In the genomic region with DNA sequence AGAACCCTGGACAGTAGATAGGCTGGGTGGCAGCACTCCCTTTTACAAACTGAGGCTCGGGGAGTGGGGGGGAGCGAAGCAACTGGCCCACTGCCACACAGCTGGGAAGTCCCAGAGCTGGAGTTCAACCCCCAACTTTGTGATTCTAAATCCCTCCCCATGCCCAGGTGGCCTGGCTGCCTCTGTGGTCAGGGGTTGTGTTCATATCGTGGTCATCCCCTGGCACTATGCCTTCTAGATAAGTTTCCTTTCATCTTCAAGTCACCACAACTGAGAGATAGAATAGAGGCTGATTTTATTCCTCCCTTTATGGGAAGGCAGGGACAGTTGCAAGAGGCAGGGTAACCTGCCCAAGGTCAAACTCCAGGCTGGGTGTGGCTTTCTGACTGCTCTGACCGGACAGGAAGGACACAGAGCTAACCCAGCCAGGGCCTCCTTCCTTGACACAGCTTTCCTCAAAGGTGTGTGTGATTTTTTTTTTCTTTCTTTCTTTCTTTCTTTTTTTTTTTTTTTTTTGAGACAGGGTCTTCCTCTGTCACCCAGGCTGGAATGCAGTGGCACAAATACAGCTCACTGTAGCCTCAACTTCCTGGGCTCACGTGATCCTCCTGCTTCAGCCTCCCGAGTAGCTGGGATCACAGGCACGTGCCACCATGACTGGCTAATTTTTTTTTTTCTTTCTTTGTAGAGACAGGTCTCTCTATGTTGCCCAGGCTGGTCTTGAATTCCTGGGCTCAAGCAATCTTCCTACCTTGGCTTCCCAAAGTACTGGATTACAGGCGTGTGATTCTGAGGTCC, we compare ENCODE assay signal across 1 cellular context.
TF ChIP-seq lines count a peak whose summit lies in the region.

No MANE protein-coding gene starts in this region.

TF ChIP-seq in GM12878, 131 proteins besides CTCF, POLR2A, EP300 and RAD21 (continued from another document and continues in another):
- TF ChIP-seq, protein P1, sequence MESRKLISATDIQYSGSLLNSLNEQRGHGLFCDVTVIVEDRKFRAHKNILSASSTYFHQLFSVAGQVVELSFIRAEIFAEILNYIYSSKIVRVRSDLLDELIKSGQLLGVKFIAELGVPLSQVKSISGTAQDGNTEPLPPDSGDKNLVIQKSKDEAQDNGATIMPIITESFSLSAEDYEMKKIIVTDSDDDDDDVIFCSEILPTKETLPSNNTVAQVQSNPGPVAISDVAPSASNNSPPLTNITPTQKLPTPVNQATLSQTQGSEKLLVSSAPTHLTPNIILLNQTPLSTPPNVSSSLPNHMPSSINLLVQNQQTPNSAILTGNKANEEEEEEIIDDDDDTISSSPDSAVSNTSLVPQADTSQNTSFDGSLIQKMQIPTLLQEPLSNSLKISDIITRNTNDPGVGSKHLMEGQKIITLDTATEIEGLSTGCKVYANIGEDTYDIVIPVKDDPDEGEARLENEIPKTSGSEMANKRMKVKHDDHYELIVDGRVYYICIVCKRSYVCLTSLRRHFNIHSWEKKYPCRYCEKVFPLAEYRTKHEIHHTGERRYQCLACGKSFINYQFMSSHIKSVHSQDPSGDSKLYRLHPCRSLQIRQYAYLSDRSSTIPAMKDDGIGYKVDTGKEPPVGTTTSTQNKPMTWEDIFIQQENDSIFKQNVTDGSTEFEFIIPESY (IDR thresholded peaks at IDR 0.05), result no peak
- no peak for TF ChIP-seq MYC (IDR thresholded peaks at IDR 0.05; ENCODE audit: insufficient read depth, insufficient read length, insufficient replicate concordance, low read length, severe bottlenecking)
- TF ChIP-seq RFX5 (IDR thresholded peaks at IDR 0.05; ENCODE audit: low read depth, low read length), result no peak
- no peak for TF ChIP-seq SRF (IDR thresholded peaks at IDR 0.05; ENCODE audit: low read depth in 2 of 2, low read length in 2 of 2)
- no peak for TF ChIP-seq FOXK2 (IDR thresholded peaks at IDR 0.05)
- TF ChIP-seq ZSCAN29 (IDR thresholded peaks at IDR 0.05), result no peak
- TF ChIP-seq IRF4 (IDR thresholded peaks at IDR 0.05; ENCODE audit: low read depth, low read length), result no peak
- TF ChIP-seq, protein P2, sequence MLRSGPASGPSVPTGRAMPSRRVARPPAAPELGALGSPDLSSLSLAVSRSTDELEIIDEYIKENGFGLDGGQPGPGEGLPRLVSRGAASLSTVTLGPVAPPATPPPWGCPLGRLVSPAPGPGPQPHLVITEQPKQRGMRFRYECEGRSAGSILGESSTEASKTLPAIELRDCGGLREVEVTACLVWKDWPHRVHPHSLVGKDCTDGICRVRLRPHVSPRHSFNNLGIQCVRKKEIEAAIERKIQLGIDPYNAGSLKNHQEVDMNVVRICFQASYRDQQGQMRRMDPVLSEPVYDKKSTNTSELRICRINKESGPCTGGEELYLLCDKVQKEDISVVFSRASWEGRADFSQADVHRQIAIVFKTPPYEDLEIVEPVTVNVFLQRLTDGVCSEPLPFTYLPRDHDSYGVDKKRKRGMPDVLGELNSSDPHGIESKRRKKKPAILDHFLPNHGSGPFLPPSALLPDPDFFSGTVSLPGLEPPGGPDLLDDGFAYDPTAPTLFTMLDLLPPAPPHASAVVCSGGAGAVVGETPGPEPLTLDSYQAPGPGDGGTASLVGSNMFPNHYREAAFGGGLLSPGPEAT (IDR thresholded peaks at IDR 0.05; ENCODE audit: low read depth), result peak; percentile 43; the same call in 1 of the 2 replicates
- TF ChIP-seq CREB1 (IDR thresholded peaks at IDR 0.05; ENCODE audit: low read depth), result no peak
- no peak for TF ChIP-seq NR2C1 (IDR thresholded peaks at IDR 0.05)
- TF ChIP-seq HDAC6 (IDR thresholded peaks at IDR 0.05; ENCODE audit: unreplicated experiment), result no peak
- TF ChIP-seq TAF1 (IDR thresholded peaks at IDR 0.05; ENCODE audit: borderline replicate concordance, low read depth, low read length), result no peak
- TF ChIP-seq ATF7 (IDR thresholded peaks at IDR 0.05; ENCODE audit: low read depth), result no peak
- TF ChIP-seq, protein P3, sequence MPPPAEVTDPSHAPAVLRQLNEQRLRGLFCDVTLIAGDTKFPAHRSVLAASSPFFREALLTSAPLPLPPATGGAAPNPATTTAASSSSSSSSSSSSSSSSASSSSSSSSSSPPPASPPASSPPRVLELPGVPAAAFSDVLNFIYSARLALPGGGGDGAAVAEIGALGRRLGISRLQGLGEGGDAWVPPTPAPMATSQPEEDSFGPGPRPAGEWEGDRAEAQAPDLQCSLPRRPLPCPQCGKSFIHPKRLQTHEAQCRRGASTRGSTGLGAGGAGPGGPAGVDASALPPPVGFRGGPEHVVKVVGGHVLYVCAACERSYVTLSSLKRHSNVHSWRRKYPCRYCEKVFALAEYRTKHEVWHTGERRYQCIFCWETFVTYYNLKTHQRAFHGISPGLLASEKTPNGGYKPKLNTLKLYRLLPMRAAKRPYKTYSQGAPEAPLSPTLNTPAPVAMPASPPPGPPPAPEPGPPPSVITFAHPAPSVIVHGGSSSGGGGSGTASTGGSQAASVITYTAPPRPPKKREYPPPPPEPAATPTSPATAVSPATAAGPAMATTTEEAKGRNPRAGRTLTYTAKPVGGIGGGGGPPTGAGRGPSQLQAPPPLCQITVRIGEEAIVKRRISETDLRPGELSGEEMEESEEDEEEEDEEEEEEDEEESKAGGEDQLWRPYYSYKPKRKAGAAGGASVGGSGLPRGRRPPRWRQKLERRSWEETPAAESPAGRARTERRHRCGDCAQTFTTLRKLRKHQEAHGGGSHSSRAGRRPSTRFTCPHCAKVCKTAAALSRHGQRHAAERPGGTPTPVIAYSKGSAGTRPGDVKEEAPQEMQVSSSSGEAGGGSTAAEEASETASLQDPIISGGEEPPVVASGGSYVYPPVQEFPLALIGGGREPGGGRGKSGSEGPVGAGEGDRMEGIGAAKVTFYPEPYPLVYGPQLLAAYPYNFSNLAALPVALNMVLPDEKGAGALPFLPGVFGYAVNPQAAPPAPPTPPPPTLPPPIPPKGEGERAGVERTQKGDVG (CRISPR knock-in tag; IDR thresholded peaks at IDR 0.05), result no peak
- TF ChIP-seq BCL11A (IDR thresholded peaks at IDR 0.05; ENCODE audit: low read depth, low read length), result no peak
- no peak for TF ChIP-seq SPI1 (IDR thresholded peaks at IDR 0.05; ENCODE audit: borderline replicate concordance, insufficient read depth, low read depth, low read length)
- TF ChIP-seq, protein P4, sequence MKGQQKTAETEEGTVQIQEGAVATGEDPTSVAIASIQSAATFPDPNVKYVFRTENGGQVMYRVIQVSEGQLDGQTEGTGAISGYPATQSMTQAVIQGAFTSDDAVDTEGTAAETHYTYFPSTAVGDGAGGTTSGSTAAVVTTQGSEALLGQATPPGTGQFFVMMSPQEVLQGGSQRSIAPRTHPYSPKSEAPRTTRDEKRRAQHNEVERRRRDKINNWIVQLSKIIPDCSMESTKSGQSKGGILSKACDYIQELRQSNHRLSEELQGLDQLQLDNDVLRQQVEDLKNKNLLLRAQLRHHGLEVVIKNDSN (IDR thresholded peaks at IDR 0.05; ENCODE audit: borderline replicate concordance, extremely low read length, insufficient read depth, low read depth, low read length), result no peak
- peak in 1 of 2 experiments; percentile 31; a peak in 1 of 4 replicates for TF ChIP-seq IKZF2 (IDR thresholded peaks at IDR 0.05)
- no peak for TF ChIP-seq RELA (IDR thresholded peaks at IDR 0.05; ENCODE audit: borderline replicate concordance, partially characterized antibody)
- TF ChIP-seq MXI1 (IDR thresholded peaks at IDR 0.05; ENCODE audit: low read depth, low read length), result no peak
- TF ChIP-seq, protein P5, sequence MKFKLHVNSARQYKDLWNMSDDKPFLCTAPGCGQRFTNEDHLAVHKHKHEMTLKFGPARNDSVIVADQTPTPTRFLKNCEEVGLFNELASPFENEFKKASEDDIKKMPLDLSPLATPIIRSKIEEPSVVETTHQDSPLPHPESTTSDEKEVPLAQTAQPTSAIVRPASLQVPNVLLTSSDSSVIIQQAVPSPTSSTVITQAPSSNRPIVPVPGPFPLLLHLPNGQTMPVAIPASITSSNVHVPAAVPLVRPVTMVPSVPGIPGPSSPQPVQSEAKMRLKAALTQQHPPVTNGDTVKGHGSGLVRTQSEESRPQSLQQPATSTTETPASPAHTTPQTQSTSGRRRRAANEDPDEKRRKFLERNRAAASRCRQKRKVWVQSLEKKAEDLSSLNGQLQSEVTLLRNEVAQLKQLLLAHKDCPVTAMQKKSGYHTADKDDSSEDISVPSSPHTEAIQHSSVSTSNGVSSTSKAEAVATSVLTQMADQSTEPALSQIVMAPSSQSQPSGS (IDR thresholded peaks at IDR 0.05; ENCODE audit: low read length), result no peak
- TF ChIP-seq, protein P6, sequence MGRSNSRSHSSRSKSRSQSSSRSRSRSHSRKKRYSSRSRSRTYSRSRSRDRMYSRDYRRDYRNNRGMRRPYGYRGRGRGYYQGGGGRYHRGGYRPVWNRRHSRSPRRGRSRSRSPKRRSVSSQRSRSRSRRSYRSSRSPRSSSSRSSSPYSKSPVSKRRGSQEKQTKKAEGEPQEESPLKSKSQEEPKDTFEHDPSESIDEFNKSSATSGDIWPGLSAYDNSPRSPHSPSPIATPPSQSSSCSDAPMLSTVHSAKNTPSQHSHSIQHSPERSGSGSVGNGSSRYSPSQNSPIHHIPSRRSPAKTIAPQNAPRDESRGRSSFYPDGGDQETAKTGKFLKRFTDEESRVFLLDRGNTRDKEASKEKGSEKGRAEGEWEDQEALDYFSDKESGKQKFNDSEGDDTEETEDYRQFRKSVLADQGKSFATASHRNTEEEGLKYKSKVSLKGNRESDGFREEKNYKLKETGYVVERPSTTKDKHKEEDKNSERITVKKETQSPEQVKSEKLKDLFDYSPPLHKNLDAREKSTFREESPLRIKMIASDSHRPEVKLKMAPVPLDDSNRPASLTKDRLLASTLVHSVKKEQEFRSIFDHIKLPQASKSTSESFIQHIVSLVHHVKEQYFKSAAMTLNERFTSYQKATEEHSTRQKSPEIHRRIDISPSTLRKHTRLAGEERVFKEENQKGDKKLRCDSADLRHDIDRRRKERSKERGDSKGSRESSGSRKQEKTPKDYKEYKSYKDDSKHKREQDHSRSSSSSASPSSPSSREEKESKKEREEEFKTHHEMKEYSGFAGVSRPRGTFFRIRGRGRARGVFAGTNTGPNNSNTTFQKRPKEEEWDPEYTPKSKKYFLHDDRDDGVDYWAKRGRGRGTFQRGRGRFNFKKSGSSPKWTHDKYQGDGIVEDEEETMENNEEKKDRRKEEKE (IDR thresholded peaks at IDR 0.05), result no peak
- TF ChIP-seq FOXM1 (IDR thresholded peaks at IDR 0.05; ENCODE audit: low read depth, low read length), result no peak
- TF ChIP-seq, protein P7, sequence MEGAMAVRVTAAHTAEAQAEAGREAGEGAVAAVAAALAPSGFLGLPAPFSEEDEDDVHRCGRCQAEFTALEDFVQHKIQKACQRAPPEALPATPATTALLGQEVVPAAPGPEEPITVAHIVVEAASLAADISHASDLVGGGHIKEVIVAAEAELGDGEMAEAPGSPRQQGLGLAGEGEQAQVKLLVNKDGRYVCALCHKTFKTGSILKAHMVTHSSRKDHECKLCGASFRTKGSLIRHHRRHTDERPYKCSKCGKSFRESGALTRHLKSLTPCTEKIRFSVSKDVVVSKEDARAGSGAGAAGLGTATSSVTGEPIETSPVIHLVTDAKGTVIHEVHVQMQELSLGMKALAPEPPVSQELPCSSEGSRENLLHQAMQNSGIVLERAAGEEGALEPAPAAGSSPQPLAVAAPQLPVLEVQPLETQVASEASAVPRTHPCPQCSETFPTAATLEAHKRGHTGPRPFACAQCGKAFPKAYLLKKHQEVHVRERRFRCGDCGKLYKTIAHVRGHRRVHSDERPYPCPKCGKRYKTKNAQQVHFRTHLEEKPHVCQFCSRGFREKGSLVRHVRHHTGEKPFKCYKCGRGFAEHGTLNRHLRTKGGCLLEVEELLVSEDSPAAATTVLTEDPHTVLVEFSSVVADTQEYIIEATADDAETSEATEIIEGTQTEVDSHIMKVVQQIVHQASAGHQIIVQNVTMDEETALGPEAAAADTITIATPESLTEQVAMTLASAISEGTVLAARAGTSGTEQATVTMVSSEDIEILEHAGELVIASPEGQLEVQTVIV (IDR thresholded peaks at IDR 0.05; ENCODE audit: borderline replicate concordance, partially characterized antibody), result no peak
- TF ChIP-seq, protein P8, sequence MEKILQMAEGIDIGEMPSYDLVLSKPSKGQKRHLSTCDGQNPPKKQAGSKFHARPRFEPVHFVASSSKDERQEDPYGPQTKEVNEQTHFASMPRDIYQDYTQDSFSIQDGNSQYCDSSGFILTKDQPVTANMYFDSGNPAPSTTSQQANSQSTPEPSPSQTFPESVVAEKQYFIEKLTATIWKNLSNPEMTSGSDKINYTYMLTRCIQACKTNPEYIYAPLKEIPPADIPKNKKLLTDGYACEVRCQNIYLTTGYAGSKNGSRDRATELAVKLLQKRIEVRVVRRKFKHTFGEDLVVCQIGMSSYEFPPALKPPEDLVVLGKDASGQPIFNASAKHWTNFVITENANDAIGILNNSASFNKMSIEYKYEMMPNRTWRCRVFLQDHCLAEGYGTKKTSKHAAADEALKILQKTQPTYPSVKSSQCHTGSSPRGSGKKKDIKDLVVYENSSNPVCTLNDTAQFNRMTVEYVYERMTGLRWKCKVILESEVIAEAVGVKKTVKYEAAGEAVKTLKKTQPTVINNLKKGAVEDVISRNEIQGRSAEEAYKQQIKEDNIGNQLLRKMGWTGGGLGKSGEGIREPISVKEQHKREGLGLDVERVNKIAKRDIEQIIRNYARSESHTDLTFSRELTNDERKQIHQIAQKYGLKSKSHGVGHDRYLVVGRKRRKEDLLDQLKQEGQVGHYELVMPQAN (conservative IDR thresholded peaks at IDR 0.05), result no peak
- no peak for TF ChIP-seq MYB (IDR thresholded peaks at IDR 0.05; ENCODE audit: borderline replicate concordance, low read depth, low read length)
- TF ChIP-seq, protein P9, sequence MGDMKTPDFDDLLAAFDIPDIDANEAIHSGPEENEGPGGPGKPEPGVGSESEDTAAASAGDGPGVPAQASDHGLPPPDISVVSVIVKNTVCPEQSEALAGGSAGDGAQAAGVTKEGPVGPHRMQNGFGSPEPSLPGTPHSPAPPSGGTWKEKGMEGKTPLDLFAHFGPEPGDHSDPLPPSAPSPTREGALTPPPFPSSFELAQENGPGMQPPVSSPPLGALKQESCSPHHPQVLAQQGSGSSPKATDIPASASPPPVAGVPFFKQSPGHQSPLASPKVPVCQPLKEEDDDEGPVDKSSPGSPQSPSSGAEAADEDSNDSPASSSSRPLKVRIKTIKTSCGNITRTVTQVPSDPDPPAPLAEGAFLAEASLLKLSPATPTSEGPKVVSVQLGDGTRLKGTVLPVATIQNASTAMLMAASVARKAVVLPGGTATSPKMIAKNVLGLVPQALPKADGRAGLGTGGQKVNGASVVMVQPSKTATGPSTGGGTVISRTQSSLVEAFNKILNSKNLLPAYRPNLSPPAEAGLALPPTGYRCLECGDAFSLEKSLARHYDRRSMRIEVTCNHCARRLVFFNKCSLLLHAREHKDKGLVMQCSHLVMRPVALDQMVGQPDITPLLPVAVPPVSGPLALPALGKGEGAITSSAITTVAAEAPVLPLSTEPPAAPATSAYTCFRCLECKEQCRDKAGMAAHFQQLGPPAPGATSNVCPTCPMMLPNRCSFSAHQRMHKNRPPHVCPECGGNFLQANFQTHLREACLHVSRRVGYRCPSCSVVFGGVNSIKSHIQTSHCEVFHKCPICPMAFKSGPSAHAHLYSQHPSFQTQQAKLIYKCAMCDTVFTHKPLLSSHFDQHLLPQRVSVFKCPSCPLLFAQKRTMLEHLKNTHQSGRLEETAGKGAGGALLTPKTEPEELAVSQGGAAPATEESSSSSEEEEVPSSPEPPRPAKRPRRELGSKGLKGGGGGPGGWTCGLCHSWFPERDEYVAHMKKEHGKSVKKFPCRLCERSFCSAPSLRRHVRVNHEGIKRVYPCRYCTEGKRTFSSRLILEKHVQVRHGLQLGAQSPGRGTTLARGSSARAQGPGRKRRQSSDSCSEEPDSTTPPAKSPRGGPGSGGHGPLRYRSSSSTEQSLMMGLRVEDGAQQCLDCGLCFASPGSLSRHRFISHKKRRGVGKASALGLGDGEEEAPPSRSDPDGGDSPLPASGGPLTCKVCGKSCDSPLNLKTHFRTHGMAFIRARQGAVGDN (IDR thresholded peaks at IDR 0.05), result peak; percentile 63; the same call in 1 of the 2 replicates
- no peak for TF ChIP-seq NFXL1 (IDR thresholded peaks at IDR 0.05; ENCODE audit: borderline replicate concordance)
- TF ChIP-seq STAT3 (IDR thresholded peaks at IDR 0.05; ENCODE audit: low read depth, low read length), result no peak
- peak; percentile 18; the same call in 1 of the 2 replicates for TF ChIP-seq DPF2 (IDR thresholded peaks at IDR 0.05)
- TF ChIP-seq SREBF1 (IDR thresholded peaks at IDR 0.05; ENCODE audit: low read length), result no peak
- no peak for TF ChIP-seq RBBP5 (conservative IDR thresholded peaks at IDR 0.05)
- TF ChIP-seq TCF7 (IDR thresholded peaks at IDR 0.05; ENCODE audit: borderline replicate concordance), result no peak
